Comparison of ENCODE assay signal across 1 cellular context in genomic region chr6:151553416-151554158, GRCh38.
TF ChIP-seq lines count a peak whose summit lies in the region.

No MANE protein-coding gene starts in this region.

TF ChIP-seq in HepG2, 621 proteins besides CTCF, POLR2A, EP300 and RAD21 (continued from another document):
- TF ChIP-seq, protein P1, sequence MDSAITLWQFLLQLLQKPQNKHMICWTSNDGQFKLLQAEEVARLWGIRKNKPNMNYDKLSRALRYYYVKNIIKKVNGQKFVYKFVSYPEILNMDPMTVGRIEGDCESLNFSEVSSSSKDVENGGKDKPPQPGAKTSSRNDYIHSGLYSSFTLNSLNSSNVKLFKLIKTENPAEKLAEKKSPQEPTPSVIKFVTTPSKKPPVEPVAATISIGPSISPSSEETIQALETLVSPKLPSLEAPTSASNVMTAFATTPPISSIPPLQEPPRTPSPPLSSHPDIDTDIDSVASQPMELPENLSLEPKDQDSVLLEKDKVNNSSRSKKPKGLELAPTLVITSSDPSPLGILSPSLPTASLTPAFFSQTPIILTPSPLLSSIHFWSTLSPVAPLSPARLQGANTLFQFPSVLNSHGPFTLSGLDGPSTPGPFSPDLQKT (CRISPR knock-in tag; IDR thresholded peaks at IDR 0.05; ENCODE audit: borderline replicate concordance), result no peak
- TF ChIP-seq SKI (IDR thresholded peaks at IDR 0.05; ENCODE audit: partially characterized antibody) (no peak), JUNB (CRISPR knock-in tag; IDR thresholded peaks at IDR 0.05; ENCODE audit: borderline replicate concordance) (no peak), ZSCAN22 (CRISPR knock-in tag; IDR thresholded peaks at IDR 0.05) (no peak), ARHGAP35 (CRISPR knock-in tag; IDR thresholded peaks at IDR 0.05; ENCODE audit: borderline replicate concordance) (no peak), CBFB (CRISPR knock-in tag; IDR thresholded peaks at IDR 0.05) (no peak), ZSCAN31 (CRISPR knock-in tag; IDR thresholded peaks at IDR 0.05; ENCODE audit: low read depth) (no peak), GZF1 (CRISPR knock-in tag; IDR thresholded peaks at IDR 0.05) (no peak), ZNF768 (CRISPR knock-in tag; IDR thresholded peaks at IDR 0.05) (no peak), SIN3A (IDR thresholded peaks at IDR 0.05; ENCODE audit: borderline replicate concordance, low read depth, low read length) (no peak), BRF2 (CRISPR knock-in tag; IDR thresholded peaks at IDR 0.05) (no peak), HOXA7 (CRISPR knock-in tag; IDR thresholded peaks at IDR 0.05) (no peak), FOXA3 (CRISPR knock-in tag; IDR thresholded peaks at IDR 0.05) (no peak), HOXA9 (CRISPR knock-in tag; IDR thresholded peaks at IDR 0.05; ENCODE audit: borderline replicate concordance) (no peak), KDM5A (IDR thresholded peaks at IDR 0.05; ENCODE audit: borderline replicate concordance, low read length) (no peak)
- TF ChIP-seq, protein P2, sequence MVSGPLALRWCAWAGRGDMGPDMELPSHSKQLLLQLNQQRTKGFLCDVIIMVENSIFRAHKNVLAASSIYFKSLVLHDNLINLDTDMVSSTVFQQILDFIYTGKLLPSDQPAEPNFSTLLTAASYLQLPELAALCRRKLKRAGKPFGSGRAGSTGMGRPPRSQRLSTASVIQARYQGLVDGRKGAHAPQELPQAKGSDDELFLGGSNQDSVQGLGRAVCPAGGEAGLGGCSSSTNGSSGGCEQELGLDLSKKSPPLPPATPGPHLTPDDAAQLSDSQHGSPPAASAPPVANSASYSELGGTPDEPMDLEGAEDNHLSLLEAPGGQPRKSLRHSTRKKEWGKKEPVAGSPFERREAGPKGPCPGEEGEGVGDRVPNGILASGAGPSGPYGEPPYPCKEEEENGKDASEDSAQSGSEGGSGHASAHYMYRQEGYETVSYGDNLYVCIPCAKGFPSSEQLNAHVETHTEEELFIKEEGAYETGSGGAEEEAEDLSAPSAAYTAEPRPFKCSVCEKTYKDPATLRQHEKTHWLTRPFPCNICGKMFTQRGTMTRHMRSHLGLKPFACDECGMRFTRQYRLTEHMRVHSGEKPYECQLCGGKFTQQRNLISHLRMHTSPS (CRISPR knock-in tag; IDR thresholded peaks at IDR 0.05; ENCODE audit: low read depth), result no peak
- TF ChIP-seq, protein P3, sequence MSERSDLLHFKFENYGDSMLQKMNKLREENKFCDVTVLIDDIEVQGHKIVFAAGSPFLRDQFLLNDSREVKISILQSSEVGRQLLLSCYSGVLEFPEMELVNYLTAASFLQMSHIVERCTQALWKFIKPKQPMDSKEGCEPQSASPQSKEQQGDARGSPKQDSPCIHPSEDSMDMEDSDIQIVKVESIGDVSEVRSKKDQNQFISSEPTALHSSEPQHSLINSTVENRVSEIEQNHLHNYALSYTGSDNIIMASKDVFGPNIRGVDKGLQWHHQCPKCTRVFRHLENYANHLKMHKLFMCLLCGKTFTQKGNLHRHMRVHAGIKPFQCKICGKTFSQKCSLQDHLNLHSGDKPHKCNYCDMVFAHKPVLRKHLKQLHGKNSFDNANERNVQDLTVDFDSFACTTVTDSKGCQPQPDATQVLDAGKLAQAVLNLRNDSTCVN (CRISPR knock-in tag; IDR thresholded peaks at IDR 0.05; ENCODE audit: borderline replicate concordance), result no peak
TF ChIP-seq in HepG2: peak in this region for 0.
